8 cellular contexts compared by ENCODE assay signal in genomic region chr2:24075915-24076848, GRCh38. TPM values are rescaled to one million over a fixed set of nuclear protein-coding genes. Genes with fewer than 3 reads are reported as not detected.
DNase-seq lines count a peak whose midpoint lies in the region; ATAC-seq, FAIRE-seq and TF ChIP-seq lines count a peak whose summit lies in the region.

A gene with protein sequence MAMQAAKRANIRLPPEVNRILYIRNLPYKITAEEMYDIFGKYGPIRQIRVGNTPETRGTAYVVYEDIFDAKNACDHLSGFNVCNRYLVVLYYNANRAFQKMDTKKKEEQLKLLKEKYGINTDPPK (minus strand): TSS chr2:24076326. CDS start chr2:24076229, 97 bp downstream.

- H3K4me1 ChIP-seq in OCI-LY7 (ENCODE audit: insufficient read depth, low read length, poor library complexity, severe bottlenecking), result peaks cover 19% of the 10 kb centered on the region

- peak within 1 kb of the TSS; percentile 85 for H3K4me2 ChIP-seq in OCI-LY7 (ENCODE audit: low read length)

- no peak for FAIRE-seq in D721Med (lab: Jason Lieb, UNC)

- peak within 1 kb of the TSS; percentile 80 for H3K4me3 ChIP-seq in OCI-LY7 (ENCODE audit: low read depth, low read length, poor library complexity, severe bottlenecking)

- H2AFZ ChIP-seq in OCI-LY7 (ENCODE audit: low read length), result peak within 1 kb of the TSS; percentile 73

- H3K9me2 ChIP-seq in OCI-LY7 (ENCODE audit: insufficient read depth, low read length), result no peaks in the 10 kb centered on the region

- intact Hi-C loops in OCI-LY7 (cut with micrococcal nuclease; ENCODE audit: unreplicated experiment), result loop anchor here (1.0 to 2.0 kb wide), 2 partner anchors 136 to 149 kb away; partner anchors contain the start of genes ATAD2B and UBXN2A

- TF ChIP-seq CTCF in D721Med (IDR thresholded peaks at IDR 0.05; ENCODE audit: insufficient read depth, missing control alignments) (no peak), OCI-LY7 (conservative IDR thresholded peaks at IDR 0.05; ENCODE audit: low read length) (no peak), endothelial cell (IDR thresholded peaks at IDR 0.05; ENCODE audit: unreplicated experiment) (no peak), mesothelial cell of epicardium (IDR thresholded peaks at IDR 0.05; ENCODE audit: unreplicated experiment) (no peak)

- DNase-seq in D721Med (ENCODE audit: insufficient read length, low spot score), result peak; percentile 71
- peak; percentile 75 for DNase-seq in HuH-7.5 (ENCODE audit: low spot score)
- peak; percentile 99 for DNase-seq in OCI-LY7 (ENCODE audit: low spot score)
- peak; percentile 99 for DNase-seq in activated T-cell treated with anti-CD3 and anti-CD28 coated beads for 1 hour (ENCODE audit: low read depth)
- DNase-seq in endothelial cell (ENCODE audit: low spot score), result peak; percentile 82
- DNase-seq in mesothelial cell of epicardium (ENCODE audit: low spot score in 2 of 2, unreplicated experiment in 2 of 2), result peak; percentile 99
- peak; percentile 98 to 99 for DNase-seq in stimulated activated CD8-positive, alpha-beta memory T cell treated with anti-CD3 and anti-CD28 coated beads, Interleukin-15, amount 100 ng/mL, for 48 hours (ENCODE audit: low read depth in 2 of 2)

- peaks cover 26% of the 10 kb centered on the region for H3K36me3 Mint-ChIP-seq in endothelial cell (ENCODE audit: low read depth, unreplicated experiment)
- H3K36me3 Mint-ChIP-seq in mesothelial cell of epicardium, result peaks cover 14% of the 10 kb centered on the region

- POLR2A ChIA-PET in OCI-LY7 (lab: Charles Lee), result interaction anchor here (0.6 to 2.5 kb wide), 15 partner anchors 9 to 897 kb away, joined by 3 to 16 read pairs (median 4); partner anchors contain the start of genes ATAD2B and WDCP

- H3K36me3 ChIP-seq in OCI-LY7 (ENCODE audit: insufficient read depth, low read length), result peaks cover 33% of the 10 kb centered on the region

- H3K4me1 Mint-ChIP-seq in endothelial cell (ENCODE audit: unreplicated experiment), result peaks cover 19% of the 10 kb centered on the region
- H3K4me1 Mint-ChIP-seq in mesothelial cell of epicardium, result peaks cover 21% of the 10 kb centered on the region

- CTCF ChIA-PET in OCI-LY7 (lab: Charles Lee; ENCODE audit: unreplicated experiment), result interaction anchor here (0.6 to 1.8 kb wide), 4 partner anchors 8 to 1436 kb away, joined by 3 to 10 read pairs (median 6); partner anchors contain the start of genes TP53I3 and WDCP

- H3K27me3 Mint-ChIP-seq in endothelial cell (ENCODE audit: unreplicated experiment) (peaks cover 8% of the 10 kb centered on the region), mesothelial cell of epicardium (ENCODE audit: low read depth) (no peaks in the 10 kb centered on the region)

- peak within 1 kb of the TSS; percentile 97 for H3K4me3 Mint-ChIP-seq in endothelial cell (ENCODE audit: unreplicated experiment)
- peak within 1 kb of the TSS; percentile 96 for H3K4me3 Mint-ChIP-seq in mesothelial cell of epicardium

- TSS peak; percentile 81 for BruUV-seq in OCI-LY7 (replicated peaks; lab: Mats Ljungman, UMichigan)

- H3K27ac ChIP-seq in OCI-LY7 (ENCODE audit: low read depth, low read length, poor library complexity, severe bottlenecking), result peak within 1 kb of the TSS; percentile 54

- peak within 1 kb of the TSS; percentile 98 for H3K27ac Mint-ChIP-seq in endothelial cell (ENCODE audit: unreplicated experiment)
- H3K27ac Mint-ChIP-seq in mesothelial cell of epicardium, result peak within 1 kb of the TSS; percentile 99

- H3K9me3 ChIP-seq in OCI-LY7 (ENCODE audit: low read length), result no peaks in the 10 kb centered on the region

- ATAC-seq in GM21526 (IDR thresholded peaks at IDR 0.05; ENCODE audit: low FRiP score, unreplicated experiment), result peak; percentile 92

- H3K9me3 Mint-ChIP-seq in endothelial cell (ENCODE audit: unreplicated experiment), result no peaks in the 10 kb centered on the region
- no peaks in the 10 kb centered on the region for H3K9me3 Mint-ChIP-seq in mesothelial cell of epicardium

- H3K79me2 ChIP-seq in OCI-LY7 (ENCODE audit: insufficient read depth, low read depth, low read length), result peaks cover 42% of the 10 kb centered on the region

- no peaks in the 10 kb centered on the region for H4K20me1 ChIP-seq in OCI-LY7 (ENCODE audit: insufficient read depth, low read length)

RNA-seq across cellular contexts. Expression of the gene that starts here (rescaled TPM):
- total RNA-seq in OCI-LY7 (2014; rRNA removed; shearing (Covaris generic)), result 136 and 143 TPM in 2 replicates
- total RNA-seq in OCI-LY7 (2022) (108 and 112 TPM in 2 replicates), endothelial cell (ENCODE audit: unreplicated experiment) (67.5 TPM), mesothelial cell of epicardium (85.3 to 93.9 TPM (median 88.5 TPM) in 3 replicates)

Comparison
In these comparisons a context has a peak if more than half of its experiments do, and no peak if none do; other contexts are left out.
1. Peak in every context shown above with its lines: DNase-seq, ATAC-seq, H3K4me3 ChIP-seq and H3K27ac ChIP-seq.